ENCODE assay signal across 8 cellular contexts in the genomic region with DNA sequence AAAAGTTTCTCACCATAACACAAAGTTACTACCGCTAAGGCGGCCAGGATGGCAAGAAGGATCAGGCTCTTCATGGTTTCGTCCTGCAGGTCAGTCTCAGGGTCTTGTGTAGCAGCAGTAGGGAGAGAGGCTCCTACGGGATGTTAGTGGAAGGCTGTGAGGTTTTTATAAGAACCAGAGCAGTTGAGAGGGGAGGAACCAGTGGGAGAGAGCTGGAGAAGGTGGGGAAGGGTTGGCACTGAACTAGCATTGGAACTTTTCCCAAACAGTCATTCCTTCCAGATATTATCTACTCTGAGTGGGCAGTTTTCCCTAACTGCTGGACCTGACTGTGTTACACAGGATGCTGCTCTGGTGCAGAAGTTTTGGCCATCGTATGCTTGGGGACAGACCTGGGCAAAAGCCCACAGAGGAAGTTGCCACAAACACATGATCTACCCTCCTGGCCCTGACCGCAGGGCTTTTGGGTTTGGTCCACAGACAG. TPM values are rescaled to one million over a fixed set of nuclear protein-coding genes. Genes with fewer than 3 reads are reported as not detected.
DNase-seq lines count a peak whose midpoint lies in the region; ATAC-seq, FAIRE-seq and TF ChIP-seq lines count a peak whose summit lies in the region.

A gene (minus strand): TSS at position 137 of the 484 bp plus-strand sequence. CDS start 63 bp downstream, at position 74.

- TF ChIP-seq RAD21 in HepG2 (CRISPR knock-in tag; IDR thresholded peaks at IDR 0.05): no peak

- POLR2A ChIA-PET in HepG2 (lab: Yijun Ruan, JAX): no interaction called here

- TF ChIP-seq CTCF in right lobe of liver (IDR thresholded peaks at IDR 0.05) (no peak), HepG2 (CRISPR knock-in tag; IDR thresholded peaks at IDR 0.05) (no peak), choroid plexus epithelial cell (conservative IDR thresholded peaks at IDR 0.05; ENCODE audit: low read depth, low read length) (no peak)

- TF ChIP-seq POLR2A in right lobe of liver (IDR thresholded peaks at IDR 0.05) (no peak), HepG2 (IDR thresholded peaks at IDR 0.05; ENCODE audit: insufficient read depth in 1 of 2, low read depth in 2 of 2, low read length in 2 of 2) (no peak)

- no peak for FAIRE-seq in HepG2 (lab: Jason Lieb, UNC)

- no peaks in the 10 kb centered on the region for H4K20me1 ChIP-seq in HepG2 (ENCODE audit: insufficient read depth, low read length)

- H2AFZ ChIP-seq in HepG2 (ENCODE audit: low read length): no peak within 1 kb of the TSS

- H3K4me1 ChIP-seq in right lobe of liver: no peaks in the 10 kb centered on the region
- no peaks in the 10 kb centered on the region for H3K4me1 ChIP-seq in HepG2 (ENCODE audit: insufficient read depth, low read length)
- H3K4me1 ChIP-seq in aorta (ENCODE audit: control insufficient read depth in 1 of 2, insufficient read depth in 2 of 2, low read length in 2 of 2): peaks cover 0 to 2% of the 10 kb centered on the region in 2 donors

- no peaks in the 10 kb centered on the region for H3K27me3 ChIP-seq in right lobe of liver
- no peaks in the 10 kb centered on the region for H3K27me3 ChIP-seq in HepG2 (ENCODE audit: control insufficient read depth in 1 of 2, insufficient read depth in 2 of 2, low read length in 2 of 2)
- H3K27me3 ChIP-seq in aorta (ENCODE audit: control insufficient read depth in 1 of 2, insufficient read depth in 2 of 2, low read length in 1 of 2): no peaks in the 10 kb centered on the region

- H3K9ac ChIP-seq in HepG2 (ENCODE audit: insufficient read depth, low read depth, low read length): no peak within 1 kb of the TSS

- ATAC-seq in right lobe of liver (peak in 3 of 4 donors; percentile 12 to 52 (median 33)), HepG2 (no peak), aorta (ENCODE audit: low FRiP score) (peak; percentile 95)

- no TSS peak for BruUV-seq in HepG2 (replicated peaks; lab: Mats Ljungman, UMichigan)

- H3K27ac ChIP-seq in right lobe of liver (peak within 1 kb of the TSS in 1 of 3 donors; percentile 12), HepG2 (ENCODE audit: extremely low read length, insufficient read depth, low read length) (no peak within 1 kb of the TSS), aorta (ENCODE audit: low read depth in 1 of 2, low read length in 2 of 2) (peak within 1 kb of the TSS; percentile 69 to 73)

- no peak for DNase-seq in right lobe of liver
- DNase-seq in HepG2 (ENCODE audit: low spot score): no peak
- peak; percentile 23 for DNase-seq in choroid plexus epithelial cell (ENCODE audit: low read depth)
- DNase-seq in mucosa of gallbladder (ENCODE audit: low spot score): peak; percentile 35
- DNase-seq in aorta: peak; percentile 77 to 85
- DNase-seq in COR-L47 (lab: John Stamatoyannopoulos, UW): no peak
- no peak for DNase-seq in iPS-NIHi11 (ENCODE audit: low spot score)
- DNase-seq in middle frontal gyrus (ENCODE audit: extremely low spot score, low spot score): no peak

- H3K4me3 ChIP-seq in right lobe of liver (no peak within 1 kb of the TSS), HepG2 (replicated peaks in 1 of 3; ENCODE audit: insufficient read depth in 1 of 3, low read depth in 2 of 3, low read length in 3 of 3) (no peak within 1 kb of the TSS), choroid plexus epithelial cell (ENCODE audit: low read depth, low read length) (peak within 1 kb of the TSS; percentile 40), aorta (ENCODE audit: low read length in 2 of 2) (peak within 1 kb of the TSS; percentile 84 to 98)

- H3K9me3 ChIP-seq in right lobe of liver: no peaks in the 10 kb centered on the region
- H3K9me3 ChIP-seq in HepG2 (ENCODE audit: low read length): no peaks in the 10 kb centered on the region
- no peaks in the 10 kb centered on the region for H3K9me3 ChIP-seq in aorta (ENCODE audit: control insufficient read depth, low read length)

- no peak within 1 kb of the TSS for H3K4me2 ChIP-seq in HepG2 (ENCODE audit: low read depth, low read length)

- CTCF ChIA-PET in HepG2 (lab: Yijun Ruan, JAX; ENCODE audit: low intra/inter-chr PET ratio, low total read pairs): no interaction called here

- no peaks in the 10 kb centered on the region for H3K79me2 ChIP-seq in HepG2 (ENCODE audit: insufficient read depth, low read length)

- intact Hi-C loops in right lobe of liver (cut with DNase I): no loop called here
- intact Hi-C loops in HepG2 (cut with micrococcal nuclease; ENCODE audit: unreplicated experiment): no loop called here
- intact Hi-C loops in aorta (cut with DNase I): loop anchor here (5.0 kb wide), 2 partner anchors 62 to 67 kb away; no protein-coding TSS in a partner anchor

- whole genome bisulfite sequencing in right lobe of liver (ENCODE audit: insufficient coverage, low coverage, low lambda C conversion rate, missing lambda C conversion rate): 52% methylated on average over 5 of the region's 6 CpGs
- WGBS in HepG2 (ENCODE audit: low lambda C conversion rate): 23% methylated on average over 5 of the region's 6 CpGs
- 0 to 3% methylated on average over 6 of the region's 6 CpGs for WGBS in aorta, 2 donors

- H3K36me3 ChIP-seq in right lobe of liver (no peaks in the 10 kb centered on the region), HepG2 (replicated peaks in 1 of 2; ENCODE audit: control insufficient read depth in 1 of 2, insufficient read depth in 2 of 2, low read length in 2 of 2) (no peaks in the 10 kb centered on the region), aorta (ENCODE audit: control insufficient read depth in 1 of 2, insufficient read depth in 2 of 2, low read length in 1 of 2) (peaks cover 0 to 4% of the 10 kb centered on the region in 2 donors)

- TF ChIP-seq EP300 in HepG2 (IDR thresholded peaks at IDR 0.05; ENCODE audit: low read depth in 2 of 2, low read length in 2 of 2) (no peak), HepG2 (CRISPR knock-in tag; IDR thresholded peaks at IDR 0.05; ENCODE audit: borderline replicate concordance) (no peak)

- in situ Hi-C loops in HepG2 (cut with HindIII; ENCODE audit: extremely low pct_ligation_motif_present, low pct_unique_long_range_greater_than_20kb): no loop called here

TF ChIP-seq in HepG2, 621 proteins besides CTCF, POLR2A, EP300 and RAD21 (continues in another document):
- TF ChIP-seq GATA4 (IDR thresholded peaks at IDR 0.05; ENCODE audit: borderline replicate concordance, low read depth) (no peak), SRSF1 (optimal IDR thresholded peaks at IDR 0.05; ENCODE audit: low read depth, low read length) (no peak), ATF7-NPFF (CRISPR knock-in tag; IDR thresholded peaks at IDR 0.05; ENCODE audit: low read depth) (no peak)
- TF ChIP-seq, protein P1, sequence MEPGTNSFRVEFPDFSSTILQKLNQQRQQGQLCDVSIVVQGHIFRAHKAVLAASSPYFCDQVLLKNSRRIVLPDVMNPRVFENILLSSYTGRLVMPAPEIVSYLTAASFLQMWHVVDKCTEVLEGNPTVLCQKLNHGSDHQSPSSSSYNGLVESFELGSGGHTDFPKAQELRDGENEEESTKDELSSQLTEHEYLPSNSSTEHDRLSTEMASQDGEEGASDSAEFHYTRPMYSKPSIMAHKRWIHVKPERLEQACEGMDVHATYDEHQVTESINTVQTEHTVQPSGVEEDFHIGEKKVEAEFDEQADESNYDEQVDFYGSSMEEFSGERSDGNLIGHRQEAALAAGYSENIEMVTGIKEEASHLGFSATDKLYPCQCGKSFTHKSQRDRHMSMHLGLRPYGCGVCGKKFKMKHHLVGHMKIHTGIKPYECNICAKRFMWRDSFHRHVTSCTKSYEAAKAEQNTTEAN (CRISPR knock-in tag; conservative IDR thresholded peaks at IDR 0.05): no peak
- TF ChIP-seq, protein P2, sequence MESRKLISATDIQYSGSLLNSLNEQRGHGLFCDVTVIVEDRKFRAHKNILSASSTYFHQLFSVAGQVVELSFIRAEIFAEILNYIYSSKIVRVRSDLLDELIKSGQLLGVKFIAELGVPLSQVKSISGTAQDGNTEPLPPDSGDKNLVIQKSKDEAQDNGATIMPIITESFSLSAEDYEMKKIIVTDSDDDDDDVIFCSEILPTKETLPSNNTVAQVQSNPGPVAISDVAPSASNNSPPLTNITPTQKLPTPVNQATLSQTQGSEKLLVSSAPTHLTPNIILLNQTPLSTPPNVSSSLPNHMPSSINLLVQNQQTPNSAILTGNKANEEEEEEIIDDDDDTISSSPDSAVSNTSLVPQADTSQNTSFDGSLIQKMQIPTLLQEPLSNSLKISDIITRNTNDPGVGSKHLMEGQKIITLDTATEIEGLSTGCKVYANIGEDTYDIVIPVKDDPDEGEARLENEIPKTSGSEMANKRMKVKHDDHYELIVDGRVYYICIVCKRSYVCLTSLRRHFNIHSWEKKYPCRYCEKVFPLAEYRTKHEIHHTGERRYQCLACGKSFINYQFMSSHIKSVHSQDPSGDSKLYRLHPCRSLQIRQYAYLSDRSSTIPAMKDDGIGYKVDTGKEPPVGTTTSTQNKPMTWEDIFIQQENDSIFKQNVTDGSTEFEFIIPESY (CRISPR knock-in tag; IDR thresholded peaks at IDR 0.05): no peak

RNA-seq across cellular contexts. Expression of the gene that starts here (rescaled TPM):
- total RNA-seq in right lobe of liver: 10 to 100 TPM in 2 of 6 experiments, 1 to 10 TPM in 4; 4.7 to 15.1 (median 7.1) TPM
- total RNA-seq in HepG2 (2016; rRNA removed; fragmentation: Illumina TruSeq; extraction: Trizol): not detected in 2 replicates
- not detected in 2 replicates for total RNA-seq in HepG2 (2016; cell fraction: cytosol; rRNA removed; fragmentation: Illumina TruSeq; extraction: Trizol; ENCODE audit: low read depth)
- total RNA-seq in HepG2 (2016; cell fraction: insoluble cytoplasmic fraction; rRNA removed; fragmentation: Illumina TruSeq; extraction: Trizol): not detected in 2 replicates
- not detected in 2 replicates for total RNA-seq in HepG2 (2016; cell fraction: membrane; rRNA removed; fragmentation: Illumina TruSeq; extraction: Trizol)
- not detected in 2 replicates for total RNA-seq in HepG2 (2016; cell fraction: nucleus; rRNA removed; fragmentation: Illumina TruSeq; extraction: Trizol)
- not detected in 2 replicates for polyA plus RNA-seq in HepG2 (2011; rRNA removed)
- not detected in 2 replicates for polyA plus RNA-seq in HepG2 (2011; cell fraction: cytosol; rRNA removed)
- polyA plus RNA-seq in HepG2 (2011; cell fraction: nucleus; rRNA removed): not detected in 2 replicates
- not detected in 2 replicates for polyA plus RNA-seq in HepG2 (2012)
- not detected in 2 replicates for polyA plus RNA-seq in HepG2 (2016; cell fraction: cytosol; fragmentation: Illumina TruSeq; extraction: Trizol; ENCODE audit: low read depth)
- polyA plus RNA-seq in HepG2 (2016; cell fraction: insoluble cytoplasmic fraction; fragmentation: Illumina TruSeq; extraction: Trizol; ENCODE audit: low read depth): not detected in 2 replicates
- polyA plus RNA-seq in HepG2 (2016; cell fraction: membrane; fragmentation: Illumina TruSeq; extraction: Trizol; ENCODE audit: low read depth): not detected in 2 replicates
- polyA plus RNA-seq in HepG2 (2016; cell fraction: nucleus; fragmentation: Illumina TruSeq; extraction: Trizol; ENCODE audit: insufficient read depth, low read depth): not detected in 2 replicates
- not detected in 2 replicates for polyA minus RNA-seq in HepG2 (2011; rRNA and poly(A)+ RNA removed; ENCODE audit: low replicate concordance)
- not detected in 2 replicates for polyA minus RNA-seq in HepG2 (2011; cell fraction: cytosol; rRNA and poly(A)+ RNA removed)
- not detected in 2 replicates for polyA minus RNA-seq in HepG2 (2011; cell fraction: nucleus; rRNA and poly(A)+ RNA removed)
- 223 TPM for total RNA-seq in mucosa of gallbladder
- over 10,000 TPM in 1 of 2 donors, 1,000 to 10,000 TPM in 1; 7,115 to 12,824 TPM for total RNA-seq in aorta
- over 10,000 TPM; 16,275 to 16,848 TPM for polyA plus RNA-seq in aorta

Comparison
In these comparisons a context has a peak if more than half of its experiments do, and no peak if none do; other contexts are left out.
1. RNA of the gene that starts here (total RNA-seq): 7,115 to 12,824 TPM in aorta; 223 TPM in mucosa of gallbladder (single experiment), 4.7 to 15.1 TPM in right lobe of liver and not detected in HepG2; every median in the first group is over 10 times any median in the second.
2. RNA of the gene that starts here (polyA plus RNA-seq): 16,275 to 16,848 TPM in aorta; not detected in HepG2; every median in the first group is over 1,000 times any median in the second.
3. DNase-seq: peak in choroid plexus epithelial cell (single experiment), mucosa of gallbladder (single experiment) and aorta (2 of 2); none in right lobe of liver (0 of 3), HepG2 (single experiment), COR-L47 (single experiment), iPS-NIHi11 (single experiment) and middle frontal gyrus (single experiment).
4. H3K4me3 ChIP-seq: peak in choroid plexus epithelial cell (single experiment) and aorta (2 of 2); none in right lobe of liver (0 of 3) and HepG2 (0 of 3).
5. intact Hi-C loops: an anchor here in aorta (5.0 kb wide); none called in right lobe of liver and HepG2.